ENCODE assay signal across 23 cellular contexts in genomic region chr20:50734730-50735679, GRCh38. TPM values are rescaled to one million over a fixed set of nuclear protein-coding genes. Genes with fewer than 3 reads are reported as not detected.
DNase-seq lines count a peak whose midpoint lies in the region; ATAC-seq and TF ChIP-seq lines count a peak whose summit lies in the region.
"Had no signal": no experiment of that assay in that cellular context is flagged by ENCODE, and none has a peak within 500 bp of the region (broad histone marks: within the 10 kb centered on the region; RNA-seq: fewer than 3 reads in every experiment).

No MANE protein-coding gene starts in this region.

- POLR2A ChIA-PET in HEK293 (lab: Yijun Ruan, JAX) (interaction anchor here (1.3 kb wide), 1 partner anchor 10 kb away, joined by 4 read pairs; no protein-coding TSS in a partner anchor), Panc1 (lab: Charles Lee) (interaction anchor here (0.6 to 1.3 kb wide), 4 partner anchors 20 to 784 kb away, joined by 3 read pairs; no protein-coding TSS in a partner anchor)

- H3K4me1 ChIP-seq in HEK293 (ENCODE audit: control insufficient read depth, insufficient read depth, low read length) (peaks cover 11% of the 10 kb centered on the region), Panc1 (ENCODE audit: control insufficient read depth, insufficient read depth, low read length) (peaks cover 53% of the 10 kb centered on the region), esophagus squamous epithelium (peaks cover 2 to 51% (median 22%) of the 10 kb centered on the region in 3 donors), stomach (peaks cover 13 to 54% (median 37%) of the 10 kb centered on the region in 4 donors)

- no peak for ATAC-seq in Panc1
- ATAC-seq in HG03135 (IDR thresholded peaks at IDR 0.05; ENCODE audit: unreplicated experiment): no peak
- no peak for ATAC-seq in GM18519 (IDR thresholded peaks at IDR 0.05; ENCODE audit: low FRiP score, unreplicated experiment)
- ATAC-seq: sciatic nerve; stimulated activated memory B cell treated with anti-CD40 and anti-IgM and Interleukin-4, amounts not matched to agents 10 μg/mL and 1 μg/mL and 100 μg/mL, for 72 hours had no signal

- intact Hi-C loops in Panc1 (cut with micrococcal nuclease; ENCODE audit: unreplicated experiment): no loop called here
- intact Hi-C loops in esophagus squamous epithelium (cut with DNase I): no loop called here
- intact Hi-C loops in stomach (cut with DNase I; ENCODE audit: low total_unique reads): no loop called here

- TF ChIP-seq POLR2A in esophagus squamous epithelium (IDR thresholded peaks at IDR 0.05): no peak
- TF ChIP-seq POLR2A in stomach (IDR thresholded peaks at IDR 0.05): no peak

- no peak for TF ChIP-seq EP300 in stomach (IDR thresholded peaks at IDR 0.05)

- CTCF ChIA-PET in HEK293 (lab: Yijun Ruan, JAX): interaction anchor here (1.3 to 2.1 kb wide), 2 partner anchors 15 to 147 kb away, joined by 4 to 14 read pairs; no protein-coding TSS in a partner anchor
- CTCF ChIA-PET in Panc1 (lab: Charles Lee): interaction anchor here (0.6 kb wide), 1 partner anchor 71 kb away, joined by 3 read pairs; no protein-coding TSS in a partner anchor

- H3K9me3 ChIP-seq in HEK293 (ENCODE audit: control insufficient read depth, insufficient read depth, low read depth, low read length): no peaks in the 10 kb centered on the region
- no peaks in the 10 kb centered on the region for H3K9me3 ChIP-seq in Panc1 (ENCODE audit: control insufficient read depth, insufficient read depth, low read depth, low read length)
- no peaks in the 10 kb centered on the region for H3K9me3 ChIP-seq in esophagus squamous epithelium
- no peaks in the 10 kb centered on the region for H3K9me3 ChIP-seq in stomach
- H3K9me3 ChIP-seq: adrenal gland, breast epithelium, ovary had no signal

- TF ChIP-seq CTCF in HEK293 (tag by site-specific recombination; IDR thresholded peaks at IDR 0.05): no peak
- TF ChIP-seq CTCF in Panc1 (IDR thresholded peaks at IDR 0.05): no peak; the same call in 1 of the 2 replicates
- TF ChIP-seq CTCF in esophagus squamous epithelium (IDR thresholded peaks at IDR 0.05): no peak
- no peak for TF ChIP-seq CTCF in stomach (IDR thresholded peaks at IDR 0.05)

- H3K27me3 ChIP-seq in Panc1 (ENCODE audit: control insufficient read depth, insufficient read depth, low read length): no peaks in the 10 kb centered on the region
- no peaks in the 10 kb centered on the region for H3K27me3 ChIP-seq in esophagus squamous epithelium
- no peaks in the 10 kb centered on the region for H3K27me3 ChIP-seq in stomach
- H3K27me3 ChIP-seq: adrenal gland, breast epithelium, ovary had no signal

- H3K36me3 ChIP-seq in HEK293 (ENCODE audit: control insufficient read depth in 2 of 2, insufficient read depth in 1 of 2, low read length in 2 of 2): peaks cover 4 to 11% of the 10 kb centered on the region in 2 experiments; a peak in 2 of 3 replicates
- H3K36me3 ChIP-seq in Panc1 (ENCODE audit: control insufficient read depth, insufficient read depth, low read length): peaks cover 35% of the 10 kb centered on the region
- H3K36me3 ChIP-seq in esophagus squamous epithelium: peaks cover 0 to 3% (median 0%) of the 10 kb centered on the region in 3 donors
- peaks cover 0 to 8% (median 2%) of the 10 kb centered on the region in 4 donors for H3K36me3 ChIP-seq in stomach
- H3K36me3 ChIP-seq: adrenal gland, breast epithelium, ovary had no signal

- in situ Hi-C loops in Panc1 (cut with HindIII; ENCODE audit: low pct_unique_long_range_greater_than_20kb, low sequenced_read_pairs): loop anchor here (5.0 kb wide), 1 partner anchor 38 kb away; no protein-coding TSS in a partner anchor

- DNase-seq in Panc1 (ENCODE audit: low read depth, low spot score) (no peak), esophagus squamous epithelium (lab: John Stamatoyannopoulos, UW) (no peak), stomach (no peak), NCI-H2081 treated with DMSO at 0.1 percent for 48 hours (lab: John Stamatoyannopoulos, UW) (no peak)
- DNase-seq: activated CD4-positive, alpha-beta T cell treated with anti-CD3 and anti-CD28 coated beads, Interleukin-2, amount 50 U/mL, for 1 hour; activated effector memory CD4-positive, alpha-beta T cell treated with anti-CD3 and anti-CD28 coated beads, Interleukin-2, amount 50 U/mL, for 16 hours; CD8-positive, alpha-beta memory T cell; DMS79 treated with DMSO at 0.1 percent for 48 hours; hippocampal formation; naive B cell; NCI-H1436 treated with DMSO at 0.1 percent for 48 hours; NCI-H2171; ovary; SIG-M5; T-helper 1 cell had no signal

- no peak overlapping the region for H3K4me3 ChIP-seq in HEK293 (ENCODE audit: low read depth, low read length)
- peak overlapping the region; percentile 71 to 89 for H3K4me3 ChIP-seq in Panc1 (ENCODE audit: low read depth in 2 of 2, low read length in 2 of 2)
- H3K4me3 ChIP-seq in esophagus squamous epithelium: no peak overlapping the region
- peak overlapping the region in 3 of 4 donors; percentile 73 to 93 (median 90) for H3K4me3 ChIP-seq in stomach
- H3K4me3 ChIP-seq: adrenal gland, breast epithelium, coronary artery, ovary had no signal

- 91 to 94% methylated on average over 9 of the region's 9 CpGs for WGBS in esophagus squamous epithelium, 2 donors
- 39 to 72% (median 57%) methylated on average over 9 of the region's 9 CpGs for WGBS in stomach, 5 donors

- BruUV-seq in Panc1 (replicated peaks; lab: Mats Ljungman, UMichigan): no TSS peak

- H3K27ac ChIP-seq in HEK293 (ENCODE audit: extremely low read depth, low read depth, low read length) (no peak overlapping the region), Panc1 (ENCODE audit: low read length) (peak overlapping the region; percentile 99), esophagus squamous epithelium (peak overlapping the region in 3 of 4 donors; percentile 11 to 38 (median 13)), stomach (peak overlapping the region; percentile 44 to 96 (median 94))
- H3K27ac ChIP-seq: adrenal gland, breast epithelium, coronary artery, ovary had no signal

TF ChIP-seq in HEK293, 187 proteins besides CTCF, POLR2A, EP300 and RAD21:
- TF ChIP-seq ZNF394 (tag by site-specific recombination; IDR thresholded peaks at IDR 0.05; ENCODE audit: borderline replicate concordance) (peak; percentile 45; the same call in 1 of the 2 replicates), ZNF555 (tag by site-specific recombination; conservative IDR thresholded peaks at IDR 0.05) (0 out of 2 replicates have a peak, but pooled peaks have one; percentile 3), ZNF341 (tag by site-specific recombination; IDR thresholded peaks at IDR 0.05; ENCODE audit: low read depth) (peak; percentile 55), ZNF629 (tag by site-specific recombination; IDR thresholded peaks at IDR 0.05) (no peak), GLI2 (tag by site-specific recombination; IDR thresholded peaks at IDR 0.05; ENCODE audit: borderline replicate concordance, low read depth) (no peak)
- TF ChIP-seq, protein P1, sequence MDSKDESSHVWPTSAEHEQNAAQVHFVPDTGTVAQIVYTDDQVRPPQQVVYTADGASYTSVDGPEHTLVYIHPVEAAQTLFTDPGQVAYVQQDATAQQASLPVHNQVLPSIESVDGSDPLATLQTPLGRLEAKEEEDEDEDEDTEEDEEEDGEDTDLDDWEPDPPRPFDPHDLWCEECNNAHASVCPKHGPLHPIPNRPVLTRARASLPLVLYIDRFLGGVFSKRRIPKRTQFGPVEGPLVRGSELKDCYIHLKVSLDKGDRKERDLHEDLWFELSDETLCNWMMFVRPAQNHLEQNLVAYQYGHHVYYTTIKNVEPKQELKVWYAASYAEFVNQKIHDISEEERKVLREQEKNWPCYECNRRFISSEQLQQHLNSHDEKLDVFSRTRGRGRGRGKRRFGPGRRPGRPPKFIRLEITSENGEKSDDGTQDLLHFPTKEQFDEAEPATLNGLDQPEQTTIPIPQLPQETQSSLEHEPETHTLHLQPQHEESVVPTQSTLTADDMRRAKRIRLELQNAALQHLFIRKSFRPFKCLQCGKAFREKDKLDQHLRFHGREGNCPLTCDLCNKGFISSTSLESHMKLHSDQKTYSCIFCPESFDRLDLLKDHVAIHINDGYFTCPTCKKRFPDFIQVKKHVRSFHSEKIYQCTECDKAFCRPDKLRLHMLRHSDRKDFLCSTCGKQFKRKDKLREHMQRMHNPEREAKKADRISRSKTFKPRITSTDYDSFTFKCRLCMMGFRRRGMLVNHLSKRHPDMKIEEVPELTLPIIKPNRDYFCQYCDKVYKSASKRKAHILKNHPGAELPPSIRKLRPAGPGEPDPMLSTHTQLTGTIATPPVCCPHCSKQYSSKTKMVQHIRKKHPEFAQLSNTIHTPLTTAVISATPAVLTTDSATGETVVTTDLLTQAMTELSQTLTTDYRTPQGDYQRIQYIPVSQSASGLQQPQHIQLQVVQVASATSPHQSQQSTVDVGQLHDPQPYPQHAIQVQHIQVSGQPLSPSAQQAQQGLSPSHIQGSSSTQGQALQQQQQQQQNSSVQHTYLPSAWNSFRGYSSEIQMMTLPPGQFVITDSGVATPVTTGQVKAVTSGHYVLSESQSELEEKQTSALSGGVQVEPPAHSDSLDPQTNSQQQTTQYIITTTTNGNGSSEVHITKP (tag by site-specific recombination; IDR thresholded peaks at IDR 0.05): peak; percentile 58; the same call in 1 of the 2 replicates
TF ChIP-seq in HEK293: peak in this region for 4.

RNA-seq across cellular contexts. Expression of gene PARD6B, which starts 3.6 kb away (rescaled TPM):
- total RNA-seq in Panc1 (2021; ENCODE audit: unreplicated experiment): 132 TPM
- 11.2 TPM for polyA plus RNA-seq in Panc1 (2012; ENCODE audit: insufficient read length)
- 1 to 10 TPM; 4.7 to 6.5 (median 5.3) TPM for total RNA-seq in esophagus squamous epithelium
- total RNA-seq in stomach: 10 to 100 TPM in 4 of 5 donors, 1 to 10 TPM in 1; 5.4 to 69.5 (median 22.6) TPM
- 1 to 10 TPM; 3.2 to 6.0 (median 3.7) TPM for polyA plus RNA-seq in stomach

RNA-seq across cellular contexts. Expression of gene RIPOR3, which starts 43.7 kb away (rescaled TPM):
- total RNA-seq in Panc1 (2021; ENCODE audit: unreplicated experiment) (92.5 TPM), esophagus squamous epithelium (1 to 10 TPM; 1.3 to 9.7 (median 3.3) TPM), stomach (10 to 100 TPM in 3 of 5 donors, 1 to 10 TPM in 2; 8.1 to 61.1 (median 13.4) TPM)
- 97.9 TPM for polyA plus RNA-seq in Panc1 (2012; ENCODE audit: insufficient read length)
- 1 to 10 TPM; 4.4 to 5.9 (median 5.8) TPM for polyA plus RNA-seq in stomach
- total RNA-seq: CD8-positive, alpha-beta memory T cell had no signal

RNA-seq across cellular contexts. Expression of gene BCAS4, which starts 59.9 kb away (rescaled TPM):
- total RNA-seq in Panc1 (2021; ENCODE audit: unreplicated experiment) (34.8 TPM), esophagus squamous epithelium (1 to 10 TPM in 1 of 4 donors, under 1 TPM in 3; 0.18 to 2.3 (median 0.54) TPM), stomach (1 to 10 TPM in 3 of 5 donors, under 1 TPM in 1, not detected in 1; under 0.01 to 2.8 (median 1.9) TPM)
- 76.6 TPM for polyA plus RNA-seq in Panc1 (2012; ENCODE audit: insufficient read length)
- polyA plus RNA-seq in stomach: 1 to 10 TPM in 2 of 3 donors, under 1 TPM in 1; 0.46 to 7.2 (median 5.6) TPM

Comparison
In these comparisons a context has a peak if more than half of its experiments do, and no peak if none do; other contexts are left out.
1. H3K4me3 ChIP-seq: peak in Panc1 (2 of 2) and stomach (3 of 4); none in HEK293 (single experiment) and esophagus squamous epithelium (0 of 4).